Comparison of ENCODE assay signal across 12 cellular contexts in genomic region chr6:7073082-7073783, GRCh38. TPM values are rescaled to one million over a fixed set of nuclear protein-coding genes. Genes with fewer than 3 reads are reported as not detected.
DNase-seq lines count a peak whose midpoint lies in the region; ATAC-seq and TF ChIP-seq lines count a peak whose summit lies in the region.
"Had no signal": no experiment of that assay in that cellular context is flagged by ENCODE, and none has a peak within 500 bp of the region (broad histone marks: within the 10 kb centered on the region; RNA-seq: fewer than 3 reads in every experiment).

No MANE protein-coding gene starts in this region.

- no peak overlapping the region for H3K4me3 Mint-ChIP-seq in activated naive CD8-positive, alpha-beta T cell treated with anti-CD3 and anti-CD28 coated beads, Interleukin-2, amount 10 ng/mL, durations not matched to agents 7 days and 5 days
- H3K4me3 Mint-ChIP-seq in chondrocyte (ENCODE audit: unreplicated experiment) = no peak overlapping the region
- H3K4me3 Mint-ChIP-seq: nephron had no signal

- peaks cover 52% of the 10 kb centered on the region for H3K27me3 Mint-ChIP-seq in activated naive CD8-positive, alpha-beta T cell treated with anti-CD3 and anti-CD28 coated beads, Interleukin-2, amount 10 ng/mL, durations not matched to agents 7 days and 5 days
- no peaks in the 10 kb centered on the region for H3K27me3 Mint-ChIP-seq in chondrocyte (ENCODE audit: low read depth)

- H3K27ac Mint-ChIP-seq in activated naive CD8-positive, alpha-beta T cell treated with anti-CD3 and anti-CD28 coated beads, Interleukin-2, amount 10 ng/mL, durations not matched to agents 7 days and 5 days = no peak overlapping the region
- no peak overlapping the region for H3K27ac Mint-ChIP-seq in chondrocyte (ENCODE audit: unreplicated experiment)
- H3K27ac Mint-ChIP-seq: nephron had no signal

- H3K9me3 Mint-ChIP-seq in activated naive CD8-positive, alpha-beta T cell treated with anti-CD3 and anti-CD28 coated beads, Interleukin-2, amount 10 ng/mL, durations not matched to agents 7 days and 5 days = no peaks in the 10 kb centered on the region
- no peaks in the 10 kb centered on the region for H3K9me3 Mint-ChIP-seq in chondrocyte (ENCODE audit: low read depth)
- H3K9me3 Mint-ChIP-seq: nephron had no signal

- TF ChIP-seq POLR2A in spleen (IDR thresholded peaks at IDR 0.05) = no peak

- H3K4me1 ChIP-seq in spleen = peaks cover 0 to 17% (median 10%) of the 10 kb centered on the region in 6 donors
- H3K4me1 ChIP-seq: tibial artery had no signal

- no peak for DNase-seq in activated naive CD8-positive, alpha-beta T cell treated with anti-CD3 and anti-CD28 coated beads, Interleukin-2, amount 10 ng/mL, durations not matched to agents 7 days and 5 days
- DNase-seq in spleen = no peak
- no peak for DNase-seq in occipital lobe (lab: John Stamatoyannopoulos, UW)
- DNase-seq in MV-4-11 (lab: John Stamatoyannopoulos, UW) = no peak
- DNase-seq in NCI-H69 (lab: John Stamatoyannopoulos, UW) = no peak
- no peak for DNase-seq in chondrocyte (ENCODE audit: low spot score)
- DNase-seq: kidney glomerular epithelial cell had no signal

- no peak for TF ChIP-seq CTCF in spleen (IDR thresholded peaks at IDR 0.05 in 8 of 11, conservative IDR thresholded peaks at IDR 0.05 in 3 of 11)
- TF ChIP-seq CTCF in chondrocyte (IDR thresholded peaks at IDR 0.05) = no peak

- 73 to 80% (median 75%) methylated on average over 10 of the region's 10 CpGs for WGBS in spleen, 5 donors

- peak overlapping the region in 6 of 8 donors; percentile 2 to 70 (median 54) for H3K27ac ChIP-seq in spleen
- H3K27ac ChIP-seq: tibial artery had no signal

- H3K27me3 ChIP-seq in spleen (replicated peaks in 1 of 7) = no peaks in the 10 kb centered on the region
- H3K27me3 ChIP-seq: body of pancreas, tibial artery had no signal

- H3K4me3 ChIP-seq in spleen = peak overlapping the region in 2 of 8 donors; percentile 3 to 28
- H3K4me3 ChIP-seq: body of pancreas, tibial artery had no signal

- no peaks in the 10 kb centered on the region for H3K36me3 ChIP-seq in spleen
- H3K36me3 ChIP-seq: tibial artery had no signal

- H3K4me1 Mint-ChIP-seq in activated naive CD8-positive, alpha-beta T cell treated with anti-CD3 and anti-CD28 coated beads, Interleukin-2, amount 10 ng/mL, durations not matched to agents 7 days and 5 days = peaks cover 20% of the 10 kb centered on the region
- no peaks in the 10 kb centered on the region for H3K4me1 Mint-ChIP-seq in chondrocyte (ENCODE audit: low read depth)
- H3K4me1 Mint-ChIP-seq: nephron had no signal

- H3K36me3 Mint-ChIP-seq in activated naive CD8-positive, alpha-beta T cell treated with anti-CD3 and anti-CD28 coated beads, Interleukin-2, amount 10 ng/mL, durations not matched to agents 7 days and 5 days = no peaks in the 10 kb centered on the region
- no peaks in the 10 kb centered on the region for H3K36me3 Mint-ChIP-seq in chondrocyte (ENCODE audit: low read depth)

- POLR2A ChIA-PET in activated naive CD8-positive, alpha-beta T cell treated with anti-CD3 and anti-CD28 coated beads, Interleukin-2, amount 10 ng/mL, durations not matched to agents 7 days and 5 days (lab: Charles Lee) = interaction anchor here (0.7 to 1.7 kb wide), 2 partner anchors 14 to 36 kb away, joined by 3 to 12 read pairs; no protein-coding TSS in a partner anchor

- intact Hi-C loops in spleen (cut with DNase I; ENCODE audit: low total_unique reads) = no loop called here

- ATAC-seq in GM19023 (IDR thresholded peaks at IDR 0.05; ENCODE audit: unreplicated experiment) = peak; percentile 30
- ATAC-seq in HG02759 (IDR thresholded peaks at IDR 0.05; ENCODE audit: unreplicated experiment) = peak; percentile 34
- peak; percentile 12 for ATAC-seq in activated naive CD8-positive, alpha-beta T cell treated with anti-CD3 and anti-CD28 coated beads, Interleukin-2, amount 10 ng/mL, durations not matched to agents 7 days and 5 days (ENCODE audit: low read depth)
- ATAC-seq: body of pancreas had no signal

- no peaks in the 10 kb centered on the region for H3K9me3 ChIP-seq in spleen
- H3K9me3 ChIP-seq: body of pancreas, tibial artery had no signal

RNA-seq across cellular contexts. Expression of gene RREB1, which starts 34.5 kb away (rescaled TPM):
- total RNA-seq in activated naive CD8-positive, alpha-beta T cell treated with anti-CD3 and anti-CD28 coated beads, Interleukin-2, amount 10 ng/mL, durations not matched to agents 7 days and 5 days = 10 to 100 TPM; 37.0 to 39.1 TPM
- total RNA-seq in spleen (10 to 100 TPM; 48.5 to 72.0 (median 58.1) TPM), occipital lobe (1.4 TPM), chondrocyte (25.7 to 29.5 TPM (median 28.4 TPM) in 3 replicates)
- polyA plus RNA-seq in spleen = 1 to 10 TPM; 3.2 to 7.4 (median 4.7) TPM

Comparison
In these comparisons a context has a peak if more than half of its experiments do, and no peak if none do; other contexts are left out.
1. RNA of gene RREB1, which starts 34.5 kb away (total RNA-seq): 48.5 to 72.0 TPM in spleen, 37.0 to 39.1 TPM in activated naive CD8-positive, alpha-beta T cell treated with anti-CD3 and anti-CD28 coated beads, Interleukin-2, amount 10 ng/mL, durations not matched to agents 7 days and 5 days and 25.7 to 29.5 TPM in chondrocyte; 1.4 TPM in occipital lobe (single experiment); every median in the first group is over 10 times any median in the second.
2. Peak in every context shown above with its lines, with median percentiles within 50 percentile points of each other: ATAC-seq.